ENCODE assay signal across 8 cellular contexts in genomic region chr3:187747506-187747905, GRCh38. TPM values are rescaled to one million over a fixed set of nuclear protein-coding genes. Genes with fewer than 3 reads are reported as not detected.
DNase-seq lines count a peak whose midpoint lies in the region; ATAC-seq, FAIRE-seq and TF ChIP-seq lines count a peak whose summit lies in the region.

No MANE protein-coding gene starts in this region.

- no peaks in the 10 kb centered on the region for H3K9me2 ChIP-seq in SU-DHL-6 (replicated peaks; ENCODE audit: insufficient read depth, low read length)

- H3K27me3 ChIP-seq in CD8-positive, alpha-beta memory T cell (ENCODE audit: insufficient read depth, low read length, poor library complexity, severe bottlenecking) = no peaks in the 10 kb centered on the region
- H3K27me3 ChIP-seq in SU-DHL-6 (ENCODE audit: low read length) = no peaks in the 10 kb centered on the region
- H3K27me3 ChIP-seq in prostate gland (replicated peaks; ENCODE audit: insufficient read depth) = no peaks in the 10 kb centered on the region

- TF ChIP-seq CTCF in SU-DHL-6 (IDR thresholded peaks at IDR 0.05; ENCODE audit: insufficient read depth, low read length, poor library complexity, severe bottlenecking) (no peak), prostate gland (IDR thresholded peaks at IDR 0.05) (no peak), D721Med (IDR thresholded peaks at IDR 0.05; ENCODE audit: insufficient read depth, missing control alignments) (no peak)

- H3K27ac Mint-ChIP-seq in CD8-positive, alpha-beta memory T cell = peak overlapping the region in 7 of 8 donors; percentile 94 to 99 (median 99)

- peaks cover 45% of the 10 kb centered on the region for H3K79me2 ChIP-seq in SU-DHL-6 (ENCODE audit: insufficient read depth, low read length)

- peaks cover 72% of the 10 kb centered on the region for H3F3A ChIP-seq in SU-DHL-6 (ENCODE audit: insufficient read depth)

- 50% methylated on average over 5 of the region's 5 CpGs for WGBS in prostate gland

- H3K27me3 Mint-ChIP-seq in CD8-positive, alpha-beta memory T cell = no peaks in the 10 kb centered on the region

- H3K4me2 ChIP-seq in SU-DHL-6 (ENCODE audit: low read depth, low read length, poor library complexity, severe bottlenecking) = peak overlapping the region; percentile 97

- POLR2A ChIA-PET in CD8-positive, alpha-beta memory T cell (lab: Charles Lee) = no interaction called here

- no peak for FAIRE-seq in D721Med (lab: Jason Lieb, UNC)

- H3K36me3 ChIP-seq in CD8-positive, alpha-beta memory T cell (ENCODE audit: insufficient read depth, low read length) = no peaks in the 10 kb centered on the region
- H3K36me3 ChIP-seq in SU-DHL-6 (ENCODE audit: low read length) (peaks cover 16% of the 10 kb centered on the region), prostate gland (no peaks in the 10 kb centered on the region)

- H3K4me3 ChIP-seq in CD8-positive, alpha-beta memory T cell (ENCODE audit: low read length) = no peak overlapping the region
- H3K4me3 ChIP-seq in SU-DHL-6 (ENCODE audit: insufficient read depth, low read length, poor library complexity, severe bottlenecking) = peak overlapping the region; percentile 43
- no peak overlapping the region for H3K4me3 ChIP-seq in prostate gland

- no peaks in the 10 kb centered on the region for H3K9me3 ChIP-seq in CD8-positive, alpha-beta memory T cell (ENCODE audit: low read length)
- no peaks in the 10 kb centered on the region for H3K9me3 ChIP-seq in SU-DHL-6 (ENCODE audit: insufficient read depth, low read length)
- H3K9me3 ChIP-seq in prostate gland = no peaks in the 10 kb centered on the region

- no peaks in the 10 kb centered on the region for H4K20me1 ChIP-seq in SU-DHL-6 (ENCODE audit: low read depth, low read length)

- H3K9me3 Mint-ChIP-seq in CD8-positive, alpha-beta memory T cell = no peaks in the 10 kb centered on the region

- ATAC-seq in HG03460 (IDR thresholded peaks at IDR 0.05; ENCODE audit: unreplicated experiment) (no peak), HG02763 (IDR thresholded peaks at IDR 0.05; ENCODE audit: unreplicated experiment) (no peak), GM18858 (IDR thresholded peaks at IDR 0.05; ENCODE audit: unreplicated experiment) (no peak)

- peaks cover 40 to 60% (median 49%) of the 10 kb centered on the region in 3 donors for H3K4me1 Mint-ChIP-seq in CD8-positive, alpha-beta memory T cell

- DNase-seq in CD8-positive, alpha-beta memory T cell = no peak
- DNase-seq in globus pallidus (ENCODE audit: low spot score) = peak; percentile 24
- DNase-seq in prostate gland (ENCODE audit: low spot score) = no peak
- no peak for DNase-seq in D721Med (ENCODE audit: insufficient read length, low spot score)

- H2AFZ ChIP-seq in SU-DHL-6 (ENCODE audit: low read depth, low read length, severe bottlenecking) = no peak overlapping the region

- CTCF ChIA-PET in CD8-positive, alpha-beta memory T cell (lab: Charles Lee) = interaction anchor here (0.6 to 5.2 kb wide), 29 partner anchors 8 to 1208 kb away, joined by 3 to 35 read pairs (median 4); partner anchors contain the start of gene LPP

- intact Hi-C loops in prostate gland (cut with DNase I) = loop anchor here (10.0 kb wide), 3 partner anchors 837 to 1017 kb away; no protein-coding TSS in a partner anchor

- peaks cover 46% of the 10 kb centered on the region for H3K4me1 ChIP-seq in CD8-positive, alpha-beta memory T cell (ENCODE audit: insufficient read depth, low read length)
- H3K4me1 ChIP-seq in prostate gland (replicated peaks) = peaks cover 8% of the 10 kb centered on the region

- peak overlapping the region; percentile 99 for H3K9ac ChIP-seq in SU-DHL-6 (ENCODE audit: low read length)

- H3K4me3 Mint-ChIP-seq in CD8-positive, alpha-beta memory T cell = peak overlapping the region in 6 of 7 donors; percentile 14 to 78 (median 68)

- TF ChIP-seq POLR2A in prostate gland (IDR thresholded peaks at IDR 0.05) = no peak

- peaks cover 0 to 17% (median 0%) of the 10 kb centered on the region in 3 donors for H3K36me3 Mint-ChIP-seq in CD8-positive, alpha-beta memory T cell

- peak overlapping the region; percentile 63 for H3K27ac ChIP-seq in CD8-positive, alpha-beta memory T cell (ENCODE audit: low read depth, low read length)
- H3K27ac ChIP-seq in SU-DHL-6 (ENCODE audit: low read depth, low read length) = peak overlapping the region; percentile 92
- H3K27ac ChIP-seq in prostate gland = peak overlapping the region; percentile 96 to 97

RNA-seq across cellular contexts. Expression of gene BCL6, which starts 2.2 kb away (rescaled TPM):
- 10 to 100 TPM; 17.1 to 17.2 TPM for total RNA-seq in CD8-positive, alpha-beta memory T cell
- polyA plus RNA-seq in CD8-positive, alpha-beta memory T cell = 1.8 TPM
- total RNA-seq in prostate gland = 100 to 1,000 TPM in 1 of 2 donors, 10 to 100 TPM in 1; 50.1 to 105 TPM

RNA-seq across cellular contexts. Expression of gene RTP2, which starts 45.1 kb away (rescaled TPM):
- total RNA-seq in CD8-positive, alpha-beta memory T cell = not detected
- not detected for polyA plus RNA-seq in CD8-positive, alpha-beta memory T cell
- total RNA-seq in prostate gland = not detected
